1 cellular context compared by ENCODE assay signal in genomic region chr13:43879323-43880181, GRCh38.
TF ChIP-seq lines count a peak whose summit lies in the region.

TSS of gene CCDC122 (minus strand) at chr13:43879740. CDS start at chr13:43869376, 10,364 bp downstream.
TSS of gene LACC1 (plus strand) at chr13:43879904. CDS start at chr13:43880986, 1,082 bp downstream.

TF ChIP-seq in HepG2, 621 proteins besides CTCF, POLR2A, EP300 and RAD21 (continued from another document and continues in another):
- TF ChIP-seq, protein P1, sequence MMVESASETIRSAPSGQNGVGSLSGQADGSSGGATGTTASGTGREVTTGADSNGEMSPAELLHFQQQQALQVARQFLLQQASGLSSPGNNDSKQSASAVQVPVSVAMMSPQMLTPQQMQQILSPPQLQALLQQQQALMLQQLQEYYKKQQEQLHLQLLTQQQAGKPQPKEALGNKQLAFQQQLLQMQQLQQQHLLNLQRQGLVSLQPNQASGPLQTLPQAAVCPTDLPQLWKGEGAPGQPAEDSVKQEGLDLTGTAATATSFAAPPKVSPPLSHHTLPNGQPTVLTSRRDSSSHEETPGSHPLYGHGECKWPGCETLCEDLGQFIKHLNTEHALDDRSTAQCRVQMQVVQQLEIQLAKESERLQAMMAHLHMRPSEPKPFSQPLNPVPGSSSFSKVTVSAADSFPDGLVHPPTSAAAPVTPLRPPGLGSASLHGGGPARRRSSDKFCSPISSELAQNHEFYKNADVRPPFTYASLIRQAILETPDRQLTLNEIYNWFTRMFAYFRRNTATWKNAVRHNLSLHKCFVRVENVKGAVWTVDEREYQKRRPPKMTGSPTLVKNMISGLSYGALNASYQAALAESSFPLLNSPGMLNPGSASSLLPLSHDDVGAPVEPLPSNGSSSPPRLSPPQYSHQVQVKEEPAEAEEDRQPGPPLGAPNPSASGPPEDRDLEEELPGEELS (CRISPR knock-in tag; IDR thresholded peaks at IDR 0.05): no peak
- TF ChIP-seq, protein P2, sequence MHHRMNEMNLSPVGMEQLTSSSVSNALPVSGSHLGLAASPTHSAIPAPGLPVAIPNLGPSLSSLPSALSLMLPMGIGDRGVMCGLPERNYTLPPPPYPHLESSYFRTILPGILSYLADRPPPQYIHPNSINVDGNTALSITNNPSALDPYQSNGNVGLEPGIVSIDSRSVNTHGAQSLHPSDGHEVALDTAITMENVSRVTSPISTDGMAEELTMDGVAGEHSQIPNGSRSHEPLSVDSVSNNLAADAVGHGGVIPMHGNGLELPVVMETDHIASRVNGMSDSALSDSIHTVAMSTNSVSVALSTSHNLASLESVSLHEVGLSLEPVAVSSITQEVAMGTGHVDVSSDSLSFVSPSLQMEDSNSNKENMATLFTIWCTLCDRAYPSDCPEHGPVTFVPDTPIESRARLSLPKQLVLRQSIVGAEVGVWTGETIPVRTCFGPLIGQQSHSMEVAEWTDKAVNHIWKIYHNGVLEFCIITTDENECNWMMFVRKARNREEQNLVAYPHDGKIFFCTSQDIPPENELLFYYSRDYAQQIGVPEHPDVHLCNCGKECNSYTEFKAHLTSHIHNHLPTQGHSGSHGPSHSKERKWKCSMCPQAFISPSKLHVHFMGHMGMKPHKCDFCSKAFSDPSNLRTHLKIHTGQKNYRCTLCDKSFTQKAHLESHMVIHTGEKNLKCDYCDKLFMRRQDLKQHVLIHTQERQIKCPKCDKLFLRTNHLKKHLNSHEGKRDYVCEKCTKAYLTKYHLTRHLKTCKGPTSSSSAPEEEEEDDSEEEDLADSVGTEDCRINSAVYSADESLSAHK (CRISPR knock-in tag; IDR thresholded peaks at IDR 0.05; ENCODE audit: borderline replicate concordance): no peak
- TF ChIP-seq ZBTB40 (IDR thresholded peaks at IDR 0.05): no peak
- peak; percentile 81; the same call in 1 of the 2 replicates for TF ChIP-seq ZBTB40 (CRISPR knock-in tag; IDR thresholded peaks at IDR 0.05)
- TF ChIP-seq ELK4 (CRISPR knock-in tag; IDR thresholded peaks at IDR 0.05; ENCODE audit: borderline replicate concordance): no peak
- TF ChIP-seq, protein P3, sequence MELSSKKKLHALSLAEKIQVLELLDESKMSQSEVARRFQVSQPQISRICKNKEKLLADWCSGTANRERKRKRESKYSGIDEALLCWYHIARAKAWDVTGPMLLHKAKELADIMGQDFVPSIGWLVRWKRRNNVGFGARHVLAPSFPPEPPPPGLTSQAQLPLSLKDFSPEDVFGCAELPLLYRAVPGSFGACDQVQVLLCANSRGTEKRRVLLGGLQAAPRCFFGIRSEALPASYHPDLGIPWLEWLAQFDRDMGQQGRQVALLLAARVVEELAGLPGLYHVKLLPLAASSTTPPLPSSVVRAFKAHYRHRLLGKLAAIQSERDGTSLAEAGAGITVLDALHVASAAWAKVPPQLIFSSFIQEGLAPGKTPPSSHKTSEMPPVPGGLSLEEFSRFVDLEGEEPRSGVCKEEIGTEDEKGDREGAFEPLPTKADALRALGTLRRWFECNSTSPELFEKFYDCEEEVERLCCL (CRISPR knock-in tag; IDR thresholded peaks at IDR 0.05; ENCODE audit: borderline replicate concordance): no peak
- TF ChIP-seq SETDB1 (CRISPR knock-in tag; IDR thresholded peaks at IDR 0.05; ENCODE audit: borderline replicate concordance): peak; percentile 77; the same call in 1 of the 2 replicates
- peak; percentile 84 to 94 for TF ChIP-seq MAFK (conservative IDR thresholded peaks at IDR 0.05 in 1 of 2, IDR thresholded peaks at IDR 0.05 in 1 of 2; ENCODE audit: low read length in 2 of 2)
- TF ChIP-seq RELA (CRISPR knock-in tag; IDR thresholded peaks at IDR 0.05): peak; percentile 98; the same call in 1 of the 2 replicates
- no peak for TF ChIP-seq ATF6 (CRISPR knock-in tag; conservative IDR thresholded peaks at IDR 0.05)
- peak; percentile 31 for TF ChIP-seq MEIS2 (CRISPR knock-in tag; IDR thresholded peaks at IDR 0.05)
- no peak for TF ChIP-seq TSC22D2 (CRISPR knock-in tag; IDR thresholded peaks at IDR 0.05; ENCODE audit: borderline replicate concordance)
- no peak for TF ChIP-seq PAX8 (CRISPR knock-in tag; IDR thresholded peaks at IDR 0.05; ENCODE audit: borderline replicate concordance)
- no peak for TF ChIP-seq KLF11 (CRISPR knock-in tag; IDR thresholded peaks at IDR 0.05)
- TF ChIP-seq KDM4B (CRISPR knock-in tag; IDR thresholded peaks at IDR 0.05): no peak
- peak; percentile 88 for TF ChIP-seq ZBTB43 (CRISPR knock-in tag; conservative IDR thresholded peaks at IDR 0.05)
- TF ChIP-seq, protein P4, sequence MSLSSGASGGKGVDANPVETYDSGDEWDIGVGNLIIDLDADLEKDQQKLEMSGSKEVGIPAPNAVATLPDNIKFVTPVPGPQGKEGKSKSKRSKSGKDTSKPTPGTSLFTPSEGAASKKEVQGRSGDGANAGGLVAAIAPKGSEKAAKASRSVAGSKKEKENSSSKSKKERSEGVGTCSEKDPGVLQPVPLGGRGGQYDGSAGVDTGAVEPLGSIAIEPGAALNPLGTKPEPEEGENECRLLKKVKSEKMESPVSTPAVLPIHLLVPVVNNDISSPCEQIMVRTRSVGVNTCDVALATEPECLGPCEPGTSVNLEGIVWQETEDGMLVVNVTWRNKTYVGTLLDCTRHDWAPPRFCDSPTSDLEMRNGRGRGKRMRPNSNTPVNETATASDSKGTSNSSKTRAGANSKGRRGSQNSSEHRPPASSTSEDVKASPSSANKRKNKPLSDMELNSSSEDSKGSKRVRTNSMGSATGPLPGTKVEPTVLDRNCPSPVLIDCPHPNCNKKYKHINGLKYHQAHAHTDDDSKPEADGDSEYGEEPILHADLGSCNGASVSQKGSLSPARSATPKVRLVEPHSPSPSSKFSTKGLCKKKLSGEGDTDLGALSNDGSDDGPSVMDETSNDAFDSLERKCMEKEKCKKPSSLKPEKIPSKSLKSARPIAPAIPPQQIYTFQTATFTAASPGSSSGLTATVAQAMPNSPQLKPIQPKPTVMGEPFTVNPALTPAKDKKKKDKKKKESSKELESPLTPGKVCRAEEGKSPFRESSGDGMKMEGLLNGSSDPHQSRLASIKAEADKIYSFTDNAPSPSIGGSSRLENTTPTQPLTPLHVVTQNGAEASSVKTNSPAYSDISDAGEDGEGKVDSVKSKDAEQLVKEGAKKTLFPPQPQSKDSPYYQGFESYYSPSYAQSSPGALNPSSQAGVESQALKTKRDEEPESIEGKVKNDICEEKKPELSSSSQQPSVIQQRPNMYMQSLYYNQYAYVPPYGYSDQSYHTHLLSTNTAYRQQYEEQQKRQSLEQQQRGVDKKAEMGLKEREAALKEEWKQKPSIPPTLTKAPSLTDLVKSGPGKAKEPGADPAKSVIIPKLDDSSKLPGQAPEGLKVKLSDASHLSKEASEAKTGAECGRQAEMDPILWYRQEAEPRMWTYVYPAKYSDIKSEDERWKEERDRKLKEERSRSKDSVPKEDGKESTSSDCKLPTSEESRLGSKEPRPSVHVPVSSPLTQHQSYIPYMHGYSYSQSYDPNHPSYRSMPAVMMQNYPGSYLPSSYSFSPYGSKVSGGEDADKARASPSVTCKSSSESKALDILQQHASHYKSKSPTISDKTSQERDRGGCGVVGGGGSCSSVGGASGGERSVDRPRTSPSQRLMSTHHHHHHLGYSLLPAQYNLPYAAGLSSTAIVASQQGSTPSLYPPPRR (CRISPR knock-in tag; IDR thresholded peaks at IDR 0.05; ENCODE audit: borderline replicate concordance): no peak
- peak; percentile 85 for TF ChIP-seq ZNF274 (CRISPR knock-in tag; IDR thresholded peaks at IDR 0.05)
- TF ChIP-seq HES4 (CRISPR knock-in tag; IDR thresholded peaks at IDR 0.05; ENCODE audit: borderline replicate concordance): peak; percentile 64
- TF ChIP-seq ZFP37 (CRISPR knock-in tag; IDR thresholded peaks at IDR 0.05; ENCODE audit: borderline replicate concordance): no peak
